In genomic region chr12:90515199-90516175, GRCh38 we compare ENCODE assay signal across 9 cellular contexts.
DNase-seq lines count a peak whose midpoint lies in the region; ATAC-seq and TF ChIP-seq lines count a peak whose summit lies in the region.
"Had no signal": no experiment of that assay in that cellular context is flagged by ENCODE, and none has a peak within 500 bp of the region (broad histone marks: within the 10 kb centered on the region; RNA-seq: fewer than 3 reads in every experiment).

No MANE protein-coding gene starts in this region.

- H3K4me1 ChIP-seq in Caco-2 (peaks cover 12% of the 10 kb centered on the region; the same call in 1 of the 2 replicates), adipocyte (ENCODE audit: control insufficient read depth, insufficient read depth, low read length) (peaks cover 19% of the 10 kb centered on the region)

- peak overlapping the region; percentile 63 for H3K27ac Mint-ChIP-seq in Caco-2 (ENCODE audit: unreplicated experiment)

- no peaks in the 10 kb centered on the region for H3K9me3 Mint-ChIP-seq in Caco-2 (ENCODE audit: unreplicated experiment)

- H3K36me3 ChIP-seq in Caco-2 (ENCODE audit: control insufficient read depth, insufficient read depth, low read length) (no peaks in the 10 kb centered on the region), adipocyte (ENCODE audit: control insufficient read depth, insufficient read depth, low read length, severe bottlenecking) (no peaks in the 10 kb centered on the region)

- no peaks in the 10 kb centered on the region for H3K36me3 Mint-ChIP-seq in Caco-2 (ENCODE audit: insufficient read depth, unreplicated experiment)

- no peaks in the 10 kb centered on the region for H3K9me3 ChIP-seq in Caco-2
- no peaks in the 10 kb centered on the region for H3K9me3 ChIP-seq in adipocyte (ENCODE audit: control insufficient read depth, low read length)

- peaks cover 2% of the 10 kb centered on the region for H3K27me3 Mint-ChIP-seq in Caco-2 (ENCODE audit: insufficient read depth, unreplicated experiment)

- H3K9ac ChIP-seq in adipocyte (ENCODE audit: low read length), result no peak overlapping the region

- no peak overlapping the region for H3K4me3 Mint-ChIP-seq in Caco-2 (ENCODE audit: unreplicated experiment)

- intact Hi-C loops in Caco-2 (cut with micrococcal nuclease; ENCODE audit: unreplicated experiment), result no loop called here

- ATAC-seq in GM19372 (IDR thresholded peaks at IDR 0.05; ENCODE audit: low read depth, unreplicated experiment), result peak; percentile 97
- ATAC-seq in HG03060 (IDR thresholded peaks at IDR 0.05; ENCODE audit: low read depth, unreplicated experiment), result peak; percentile 91

- no peak overlapping the region for H3K4me3 ChIP-seq in Caco-2 (ENCODE audit: low read depth, low read length)
- peak overlapping the region; percentile 46 for H3K4me3 ChIP-seq in adipocyte (ENCODE audit: low read length)

- no peak for TF ChIP-seq CTCF in Caco-2 (IDR thresholded peaks at IDR 0.05; ENCODE audit: insufficient read depth in 1 of 2, low read depth in 1 of 2, low read length in 1 of 2, severe bottlenecking in 1 of 2, unreplicated experiment in 1 of 2)

- DNase-seq in Caco-2 (no peak), adipocyte (ENCODE audit: low read depth) (peak; percentile 58), NCI-H1092 (lab: John Stamatoyannopoulos, UW) (no peak), activated gamma-delta T cell treated with Interleukin-2 at 50 U/mL for 16 hours (no peak)
- DNase-seq in stimulated activated CD4-positive, alpha-beta T cell treated with anti-CD3 and anti-CD28 coated beads, Interleukin-1b, Interleukin-23, amount 100 ng/mL, for 48 hours, result no peak
- DNase-seq in activated naive CD4-positive, alpha-beta T cell treated with anti-CD3 and anti-CD28 coated beads, Interleukin-2, amount 50 U/mL, for 16 hours, result no peak
- DNase-seq: amygdala had no signal

- POLR2A ChIA-PET in Caco-2 (lab: Charles Lee), result no interaction called here

- BruUV-seq in Caco-2 (replicated peaks; lab: Mats Ljungman, UMichigan), result no TSS peak

- CTCF ChIA-PET in Caco-2 (lab: Charles Lee), result no interaction called here

- peaks cover 7% of the 10 kb centered on the region for H3K4me1 Mint-ChIP-seq in Caco-2 (ENCODE audit: low read depth, unreplicated experiment)

- H3K27me3 ChIP-seq in Caco-2 (replicated peaks; ENCODE audit: control insufficient read depth, insufficient read depth, low read length) (no peaks in the 10 kb centered on the region), adipocyte (replicated peaks; ENCODE audit: control insufficient read depth, insufficient read depth, low read length) (no peaks in the 10 kb centered on the region)
